ENCODE assay signal across 24 cellular contexts in genomic region chr2:28267282-28267681, GRCh38.
A peak's percentile ranks its signal among the peaks of the same experiment; 100 is the strongest.
DNase-seq lines count a peak whose midpoint lies in the region; ATAC-seq and TF ChIP-seq lines count a peak whose summit lies in the region.
"Had no signal": no experiment of that assay in that cellular context is flagged by ENCODE, and none has a peak within 500 bp of the region (broad histone marks: within the 10 kb centered on the region; RNA-seq: fewer than 3 reads in every experiment).

No MANE protein-coding gene starts in this region.

- no peaks in the 10 kb centered on the region for H3K27me3 ChIP-seq in mesendoderm (ENCODE audit: insufficient read depth, low read length, poor library complexity)
- H3K27me3 ChIP-seq in uterus: no peaks in the 10 kb centered on the region
- no peaks in the 10 kb centered on the region for H3K27me3 ChIP-seq in HAP-1 (ENCODE audit: low read depth)

- H3K36me3 ChIP-seq in mesendoderm (ENCODE audit: control insufficient read depth, insufficient read depth, low read length): no peaks in the 10 kb centered on the region
- no peaks in the 10 kb centered on the region for H3K36me3 ChIP-seq in uterus
- H3K36me3 ChIP-seq in HAP-1 (replicated peaks): no peaks in the 10 kb centered on the region

- no peak overlapping the region for H3K4me3 ChIP-seq in mesendoderm (ENCODE audit: low read length)
- H3K4me3 ChIP-seq in uterus: no peak overlapping the region
- no peak overlapping the region for H3K4me3 ChIP-seq in HAP-1
- H3K4me3 ChIP-seq: GM12878, GM23248 had no signal

- H3K4me3 Mint-ChIP-seq in activated CD8-positive, alpha-beta T cell treated with anti-CD3 and anti-CD28 coated beads, Interleukin-2, amount 10 ng/mL, durations not matched to agents 7 days and 5 days: no peak overlapping the region
- no peak overlapping the region for H3K4me3 Mint-ChIP-seq in activated CD8-positive, alpha-beta T cell treated with anti-CD3 and anti-CD28 coated beads for 36 hours
- H3K4me3 Mint-ChIP-seq: B cell; CD4-positive, CD25-positive, alpha-beta regulatory T cell had no signal

- intact Hi-C loops in activated CD8-positive, alpha-beta T cell treated with anti-CD3 and anti-CD28 coated beads for 36 hours (cut with micrococcal nuclease): no loop called here
- intact Hi-C loops in uterus (cut with DNase I; ENCODE audit: low total_unique reads): no loop called here

- H3K4me1 ChIP-seq in mesendoderm (ENCODE audit: control insufficient read depth, low read depth, low read length) (peaks cover 5% of the 10 kb centered on the region), uterus (no peaks in the 10 kb centered on the region), HAP-1 (peaks cover 37% of the 10 kb centered on the region)

- TF ChIP-seq CTCF in activated CD8-positive, alpha-beta T cell treated with anti-CD3 and anti-CD28 coated beads for 36 hours (IDR thresholded peaks at IDR 0.05): no peak
- no peak for TF ChIP-seq CTCF in VCaP (conservative IDR thresholded peaks at IDR 0.05)
- TF ChIP-seq CTCF in uterus (IDR thresholded peaks at IDR 0.05): no peak

- POLR2A ChIA-PET in activated CD8-positive, alpha-beta T cell treated with anti-CD3 and anti-CD28 coated beads, Interleukin-2, amount 10 ng/mL, durations not matched to agents 7 days and 5 days (lab: Charles Lee): no interaction called here
- POLR2A ChIA-PET in activated CD8-positive, alpha-beta T cell treated with anti-CD3 and anti-CD28 coated beads for 36 hours (lab: Charles Lee): no interaction called here

- no peak for ATAC-seq in activated CD8-positive, alpha-beta T cell treated with anti-CD3 and anti-CD28 coated beads, Interleukin-2, amount 10 ng/mL, durations not matched to agents 7 days and 5 days
- no peak for ATAC-seq in activated CD8-positive, alpha-beta T cell treated with anti-CD3 and anti-CD28 coated beads for 36 hours
- no peak for ATAC-seq in HG03039 (IDR thresholded peaks at IDR 0.05; ENCODE audit: unreplicated experiment)
- ATAC-seq: GM12878, HCT116, PC-3 had no signal

- no peak overlapping the region for H4K5ac ChIP-seq in mesendoderm (ENCODE audit: low read length)

- H3K56ac ChIP-seq in mesendoderm (ENCODE audit: low read length): no peak overlapping the region

- H3K27ac Mint-ChIP-seq in activated CD8-positive, alpha-beta T cell treated with anti-CD3 and anti-CD28 coated beads, Interleukin-2, amount 10 ng/mL, durations not matched to agents 7 days and 5 days: peak overlapping the region; percentile 20
- no peak overlapping the region for H3K27ac Mint-ChIP-seq in activated CD8-positive, alpha-beta T cell treated with anti-CD3 and anti-CD28 coated beads for 36 hours
- H3K27ac Mint-ChIP-seq: B cell had no signal

- TF ChIP-seq POLR2A in uterus (IDR thresholded peaks at IDR 0.05): no peak

- H2BK5ac ChIP-seq in mesendoderm (ENCODE audit: low read length): no peak overlapping the region

- H3K4me1 Mint-ChIP-seq in activated CD8-positive, alpha-beta T cell treated with anti-CD3 and anti-CD28 coated beads, Interleukin-2, amount 10 ng/mL, durations not matched to agents 7 days and 5 days (ENCODE audit: low read depth): peaks cover 39% of the 10 kb centered on the region
- peaks cover 15% of the 10 kb centered on the region for H3K4me1 Mint-ChIP-seq in activated CD8-positive, alpha-beta T cell treated with anti-CD3 and anti-CD28 coated beads for 36 hours (ENCODE audit: low read depth)
- H3K4me1 Mint-ChIP-seq: B cell had no signal

- no CpG with 5 or more reads among the region's 1 CpG for WGBS in mesendoderm (ENCODE audit: extremely low coverage, insufficient coverage, low lambda C conversion rate)

- H2AK5ac ChIP-seq in mesendoderm (ENCODE audit: low read length): no peak overlapping the region

- no peak overlapping the region for H4K8ac ChIP-seq in mesendoderm (ENCODE audit: low read depth, low read length)

- no peak overlapping the region for H3K18ac ChIP-seq in mesendoderm (ENCODE audit: low read length)

- DNase-seq in activated CD8-positive, alpha-beta T cell treated with anti-CD3 and anti-CD28 coated beads, Interleukin-2, amount 10 ng/mL, durations not matched to agents 7 days and 5 days: no peak
- DNase-seq in activated CD8-positive, alpha-beta T cell treated with anti-CD3 and anti-CD28 coated beads for 36 hours: no peak
- DNase-seq in mesendoderm: peak; percentile 35
- no peak for DNase-seq in uterus
- DNase-seq in stimulated activated naive CD4-positive, alpha-beta T cell (lab: John Stamatoyannopoulos, UW): no peak
- no peak for DNase-seq in HAP-1 (ENCODE audit: low spot score in 2 of 2)
- DNase-seq: CD4-positive, CD25-positive, alpha-beta regulatory T cell; COR-L47; DMS153; GDM1; GM23248; KG1; NCI-H1417 treated with DMSO at 0.1 percent for 48 hours; NCI-H1930; NCI-H226; NCI-H526; PC-3; RPMI8226 had no signal

- no peaks in the 10 kb centered on the region for H3K27me3 Mint-ChIP-seq in activated CD8-positive, alpha-beta T cell treated with anti-CD3 and anti-CD28 coated beads, Interleukin-2, amount 10 ng/mL, durations not matched to agents 7 days and 5 days (ENCODE audit: low read depth)
- H3K27me3 Mint-ChIP-seq in activated CD8-positive, alpha-beta T cell treated with anti-CD3 and anti-CD28 coated beads for 36 hours: no peaks in the 10 kb centered on the region
- H3K27me3 Mint-ChIP-seq: B cell; CD4-positive, CD25-positive, alpha-beta regulatory T cell had no signal

- peaks cover 24% of the 10 kb centered on the region for H3K36me3 Mint-ChIP-seq in activated CD8-positive, alpha-beta T cell treated with anti-CD3 and anti-CD28 coated beads, Interleukin-2, amount 10 ng/mL, durations not matched to agents 7 days and 5 days (ENCODE audit: low read depth)
- H3K36me3 Mint-ChIP-seq in activated CD8-positive, alpha-beta T cell treated with anti-CD3 and anti-CD28 coated beads for 36 hours (ENCODE audit: low read depth): peaks cover 10% of the 10 kb centered on the region

- no peaks in the 10 kb centered on the region for H3K79me1 ChIP-seq in mesendoderm (ENCODE audit: low read length)

- no peak overlapping the region for H3K4ac ChIP-seq in mesendoderm (ENCODE audit: low read depth, low read length)

- H3K9ac ChIP-seq in mesendoderm (ENCODE audit: low read length): no peak overlapping the region
- H3K9ac ChIP-seq: GM23248 had no signal

- H3K27ac ChIP-seq in VCaP: peak overlapping the region; percentile 85
- no peak overlapping the region for H3K27ac ChIP-seq in mesendoderm (ENCODE audit: low read depth, low read length)
- peak overlapping the region; percentile 75 to 80 for H3K27ac ChIP-seq in uterus
- H3K27ac ChIP-seq: 22Rv1, GM23248 had no signal

- H3K23ac ChIP-seq in mesendoderm (ENCODE audit: low read length): no peak overlapping the region

- no peak overlapping the region for H2BK120ac ChIP-seq in mesendoderm (ENCODE audit: low read depth, low read length)

- in situ Hi-C loops in HAP-1 (cut with MboI; ENCODE audit: low sequenced_read_pairs): no loop called here

- no peaks in the 10 kb centered on the region for H3K9me3 ChIP-seq in uterus
- H3K9me3 ChIP-seq in HAP-1: no peaks in the 10 kb centered on the region

- H2BK15ac ChIP-seq in mesendoderm (replicated peaks; ENCODE audit: low read depth): no peak overlapping the region

- H3K4me2 ChIP-seq in mesendoderm (ENCODE audit: low read length): no peak overlapping the region

- H3K9me3 Mint-ChIP-seq in activated CD8-positive, alpha-beta T cell treated with anti-CD3 and anti-CD28 coated beads, Interleukin-2, amount 10 ng/mL, durations not matched to agents 7 days and 5 days (ENCODE audit: insufficient read depth): no peaks in the 10 kb centered on the region
- H3K9me3 Mint-ChIP-seq in activated CD8-positive, alpha-beta T cell treated with anti-CD3 and anti-CD28 coated beads for 36 hours: no peaks in the 10 kb centered on the region
- H3K9me3 Mint-ChIP-seq: CD4-positive, CD25-positive, alpha-beta regulatory T cell had no signal

- no peaks in the 10 kb centered on the region for H3K79me2 ChIP-seq in mesendoderm (ENCODE audit: control insufficient read depth, insufficient read depth, low read length)

- CTCF ChIA-PET in activated CD8-positive, alpha-beta T cell treated with anti-CD3 and anti-CD28 coated beads, Interleukin-2, amount 10 ng/mL, durations not matched to agents 7 days and 5 days (lab: Charles Lee): no interaction called here
- CTCF ChIA-PET in activated CD8-positive, alpha-beta T cell treated with anti-CD3 and anti-CD28 coated beads for 36 hours (lab: Charles Lee): no interaction called here
